In genomic region chr7:99201027-99201426, GRCh38 we compare ENCODE assay signal across 14 cellular contexts.
DNase-seq lines count a peak whose midpoint lies in the region; TF ChIP-seq lines count a peak whose summit lies in the region.
"Had no signal": no experiment of that assay in that cellular context is flagged by ENCODE, and none has a peak within 500 bp of the region (broad histone marks: within the 10 kb centered on the region; RNA-seq: fewer than 3 reads in every experiment).

No MANE protein-coding gene starts in this region.

- peak; percentile 76 for DNase-seq in GM04503 (ENCODE audit: low read depth)
- peak; percentile 91 for DNase-seq in RWPE1 (ENCODE audit: low spot score)
- peak; percentile 68 for DNase-seq in fibroblast of peridontal ligament (ENCODE audit: extremely low read depth)
- DNase-seq in skeletal muscle cell (ENCODE audit: low read depth): peak; percentile 33
- DNase-seq in stimulated activated CD4-positive, alpha-beta T cell treated with anti-CD3 and anti-CD28 coated beads, Interleukin-12 subunit alpha, Interleukin-12 subunit beta, amount 100 ng/mL, for 4 hours: no peak
- DNase-seq in AML-193 (lab: John Stamatoyannopoulos, UW): no peak
- no peak for DNase-seq in HuH-7.5 (ENCODE audit: low spot score)
- no peak for DNase-seq in NCI-H1105 treated with DMSO at 0.1 percent for 48 hours (lab: John Stamatoyannopoulos, UW)
- DNase-seq: activated CD8-positive, alpha-beta memory T cell treated with anti-CD3 and anti-CD28 coated beads, Interleukin-2, amount 50 U/mL, for 48 hours; adrenal gland; KBM-7; NCI-H2107; OCI-M1; retina had no signal

- TF ChIP-seq CTCF in RWPE1 (conservative IDR thresholded peaks at IDR 0.05; ENCODE audit: low read depth): no peak

- H3K4me3 ChIP-seq in skeletal muscle cell (ENCODE audit: low read depth, low read length): no peak overlapping the region
- H3K4me3 ChIP-seq: adrenal gland had no signal

- CTCF ChIA-PET in RWPE1 (lab: Yijun Ruan, JAX): no interaction called here

- H3K27ac ChIP-seq in RWPE1: peak overlapping the region; percentile 61
- H3K27ac ChIP-seq: adrenal gland had no signal

- POLR2A ChIA-PET in RWPE1 (lab: Yijun Ruan, JAX; ENCODE audit: low non-redundant PET): no interaction called here

Comparison
In these comparisons a context has a peak if more than half of its experiments do, and no peak if none do; other contexts are left out.
1. DNase-seq: peak in GM04503 (single experiment), RWPE1 (single experiment), fibroblast of peridontal ligament (single experiment) and skeletal muscle cell (single experiment); none in stimulated activated CD4-positive, alpha-beta T cell treated with anti-CD3 and anti-CD28 coated beads, Interleukin-12 subunit alpha, Interleukin-12 subunit beta, amount 100 ng/mL, for 4 hours (single experiment), AML-193 (0 of 2), HuH-7.5 (single experiment) and NCI-H1105 treated with DMSO at 0.1 percent for 48 hours (single experiment).